Comparison of ENCODE assay signal across 1 cellular context in genomic region chr17:42494673-42495072, GRCh38.
TF ChIP-seq lines count a peak whose summit lies in the region.

No MANE protein-coding gene starts in this region.

TF ChIP-seq in HepG2, 621 proteins besides CTCF, POLR2A, EP300 and RAD21:
- TF ChIP-seq ZNF747 (CRISPR knock-in tag; IDR thresholded peaks at IDR 0.05; ENCODE audit: borderline replicate concordance), result no peak
- 0 out of 2 replicates have a peak, but pooled peaks have one; percentile 31 for TF ChIP-seq ZBTB40 (IDR thresholded peaks at IDR 0.05)
- no peak for TF ChIP-seq ZBTB40 (CRISPR knock-in tag; IDR thresholded peaks at IDR 0.05)
TF ChIP-seq in HepG2: peak in this region for 1.
